Comparison of ENCODE assay signal across 1 cellular context in genomic region chr9:130289711-130290241, GRCh38.
A peak's percentile ranks its signal among the peaks of the same experiment; 100 is the strongest.
TF ChIP-seq lines count a peak whose summit lies in the region.

No MANE protein-coding gene starts in this region.

TF ChIP-seq in K562, 482 proteins besides CTCF, POLR2A, EP300 and RAD21:
- TF ChIP-seq, protein P1, sequence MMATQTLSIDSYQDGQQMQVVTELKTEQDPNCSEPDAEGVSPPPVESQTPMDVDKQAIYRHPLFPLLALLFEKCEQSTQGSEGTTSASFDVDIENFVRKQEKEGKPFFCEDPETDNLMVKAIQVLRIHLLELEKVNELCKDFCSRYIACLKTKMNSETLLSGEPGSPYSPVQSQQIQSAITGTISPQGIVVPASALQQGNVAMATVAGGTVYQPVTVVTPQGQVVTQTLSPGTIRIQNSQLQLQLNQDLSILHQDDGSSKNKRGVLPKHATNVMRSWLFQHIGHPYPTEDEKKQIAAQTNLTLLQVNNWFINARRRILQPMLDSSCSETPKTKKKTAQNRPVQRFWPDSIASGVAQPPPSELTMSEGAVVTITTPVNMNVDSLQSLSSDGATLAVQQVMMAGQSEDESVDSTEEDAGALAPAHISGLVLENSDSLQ (IDR thresholded peaks at IDR 0.05) = peak; percentile 25; the same call in 1 of the 2 replicates
- TF ChIP-seq ZNF592 (IDR thresholded peaks at IDR 0.05) = no peak
